ENCODE assay signal across 14 cellular contexts in genomic region chr17:59353936-59354755, GRCh38. TPM values are rescaled to one million over a fixed set of nuclear protein-coding genes. Genes with fewer than 3 reads are reported as not detected.
DNase-seq lines count a peak whose midpoint lies in the region; ATAC-seq and TF ChIP-seq lines count a peak whose summit lies in the region.
"Had no signal": no experiment of that assay in that cellular context is flagged by ENCODE, and none has a peak within 500 bp of the region (broad histone marks: within the 10 kb centered on the region; RNA-seq: fewer than 3 reads in every experiment).

No MANE protein-coding gene starts in this region.

- peak in 2 of 3 experiments; percentile 19 to 52 for DNase-seq in NCI-H1417 (lab: John Stamatoyannopoulos, UW)
- DNase-seq in NCI-H1417 treated with DMSO at 0.1 percent for 48 hours (lab: John Stamatoyannopoulos, UW), result no peak
- DNase-seq in SJCRH30, result peak; percentile 61 to 84
- no peak for DNase-seq in right atrium auricular region (ENCODE audit: low spot score)
- DNase-seq in substantia nigra (lab: John Stamatoyannopoulos, UW), result no peak
- DNase-seq in LoVo (ENCODE audit: low spot score), result no peak
- DNase-seq: activated CD4-positive, alpha-beta T cell treated with anti-CD3 and anti-CD28 coated beads, Interleukin-2, amount 10 ng/mL, durations not matched to agents 7 days and 5 days; Calu3; mucosa of descending colon; NCI-H1048 had no signal

- H3K9me3 ChIP-seq in SJCRH30 (replicated peaks) (no peaks in the 10 kb centered on the region), right atrium auricular region (no peaks in the 10 kb centered on the region)

- H3K27ac ChIP-seq in SJCRH30, result peak overlapping the region; percentile 83
- H3K27ac ChIP-seq in right atrium auricular region, result peak overlapping the region; percentile 47 to 72
- peak overlapping the region; percentile 75 for H3K27ac ChIP-seq in substantia nigra (ENCODE audit: low read depth, low read length, poor library complexity, severe bottlenecking)
- H3K27ac ChIP-seq: 22Rv1, cardiac muscle cell had no signal

- H3K4me3 ChIP-seq in SJCRH30 (no peak overlapping the region), right atrium auricular region (no peak overlapping the region)
- H3K4me3 ChIP-seq: cardiac muscle cell, mucosa of descending colon had no signal

- H3K4me1 ChIP-seq in SJCRH30 (peaks cover 28% of the 10 kb centered on the region), right atrium auricular region (peaks cover 0 to 89% of the 10 kb centered on the region in 2 donors)

- H3K36me3 ChIP-seq in SJCRH30, result no peaks in the 10 kb centered on the region
- H3K36me3 ChIP-seq in right atrium auricular region, result no peaks in the 10 kb centered on the region

- no peak for TF ChIP-seq CTCF in right atrium auricular region (IDR thresholded peaks at IDR 0.05)

- H3K27me3 ChIP-seq in SJCRH30, result no peaks in the 10 kb centered on the region
- H3K27me3 ChIP-seq in right atrium auricular region, result no peaks in the 10 kb centered on the region
- H3K27me3 ChIP-seq: cardiac muscle cell had no signal

- no peak for ATAC-seq in HG02885 (IDR thresholded peaks at IDR 0.05; ENCODE audit: poor library complexity, unreplicated experiment)
- ATAC-seq in HG03039 (IDR thresholded peaks at IDR 0.05; ENCODE audit: unreplicated experiment), result no peak

RNA-seq across cellular contexts. Expression of gene YPEL2, which starts 22.7 kb away (rescaled TPM):
- 1.6 and 1.8 TPM in 2 replicates for total RNA-seq in SJCRH30 (2014; rRNA removed; shearing (Covaris generic))
- total RNA-seq in right atrium auricular region, result 10 to 100 TPM; 28.3 to 34.1 TPM

Comparison
In these comparisons a context has a peak if more than half of its experiments do, and no peak if none do; other contexts are left out.
1. DNase-seq: peak in NCI-H1417 (2 of 3) and SJCRH30 (2 of 2); none in NCI-H1417 treated with DMSO at 0.1 percent for 48 hours (single experiment), right atrium auricular region (single experiment), substantia nigra (0 of 49) and LoVo (single experiment).
2. RNA of gene YPEL2, which starts 22.7 kb away (total RNA-seq): 28.3 to 34.1 TPM in right atrium auricular region; 1.6 to 1.8 TPM in SJCRH30; every median in the first group is over 10 times any median in the second.
3. Peak in every context shown above with its lines, with median percentiles within 50 percentile points of each other: H3K27ac ChIP-seq.